ENCODE assay signal across 33 cellular contexts in the genomic region with DNA sequence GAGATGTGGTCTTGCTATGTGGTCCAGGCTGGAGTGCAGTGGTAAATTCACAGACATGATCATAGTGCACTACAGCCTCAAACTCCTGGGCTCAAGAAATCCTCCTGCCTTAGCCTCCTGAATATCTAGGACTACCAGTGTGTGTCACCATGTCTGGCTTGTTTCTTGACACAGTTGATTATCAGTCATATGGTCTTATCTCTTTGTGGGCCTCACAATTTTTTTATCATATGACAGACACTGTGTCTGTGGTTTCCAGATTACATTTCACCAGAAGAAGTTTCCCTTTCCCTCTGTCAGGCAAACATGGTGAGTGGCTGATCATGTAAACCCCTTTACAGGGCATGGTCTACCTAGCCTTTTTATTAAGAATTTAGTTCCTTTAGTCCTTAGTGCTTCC.
"Had no signal": no experiment of that assay in that cellular context is flagged by ENCODE, and none has a peak within 500 bp of the region (broad histone marks: within the 10 kb centered on the region; RNA-seq: fewer than 3 reads in every experiment).

No MANE protein-coding gene starts in this region.

- ATAC-seq: activated naive CD4-positive, alpha-beta T cell treated with anti-CD3 and anti-CD28 coated beads, Interleukin-2, amount 50 U/mL, for 72 hours; activated naive CD8-positive, alpha-beta T cell treated with anti-CD3 and anti-CD28 coated beads, Interleukin-2, amount 50 U/mL, for 24 hours; activated T-cell treated with anti-CD3 and anti-CD28 coated beads, Interleukin-2, amount 50 U/mL, for 4 hours; activated T-cell treated with anti-CD3 and anti-CD28 coated beads, Interleukin-2, amount 50 U/mL, for 72 hours; activated T-helper 17 cell treated with anti-CD3 and anti-CD28 coated beads, Interleukin-2, amount 50 U/mL, for 72 hours; body of pancreas had no signal

- H3K4me3 ChIP-seq: adrenal gland, ascending aorta, body of pancreas, breast epithelium, cardiac muscle cell had no signal

- H3K27me3 ChIP-seq: adrenal gland, ascending aorta, body of pancreas, brain microvascular endothelial cell, breast epithelium, cardiac muscle cell had no signal

- H3K36me3 ChIP-seq: adrenal gland, ascending aorta, brain microvascular endothelial cell, breast epithelium had no signal

- H3K4me1 ChIP-seq: adrenal gland, ascending aorta, body of pancreas, breast epithelium had no signal

- DNase-seq: activated effector memory CD4-positive, alpha-beta T cell treated with anti-CD3 and anti-CD28 coated beads, Interleukin-2, amount 50 U/mL, for 16 hours; activated effector memory CD4-positive, alpha-beta T cell treated with Interleukin-2 at 50 U/mL for 16 hours; activated gamma-delta T cell; activated gamma-delta T cell treated with Interleukin-2 at 50 U/mL for 16 hours; activated naive CD4-positive, alpha-beta T cell; activated naive CD4-positive, alpha-beta T cell treated with anti-CD3 and anti-CD28 coated beads for 36 hours; activated naive CD4-positive, alpha-beta T cell treated with anti-CD3 and anti-CD28 coated beads, Interleukin-2, amount 10 ng/mL, durations not matched to agents 7 days and 5 days; activated naive CD4-positive, alpha-beta T cell treated with anti-CD3 and anti-CD28 coated beads, Interleukin-2, amount 50 U/mL, for 16 hours; activated naive CD4-positive, alpha-beta T cell treated with Interleukin-2 at 50 U/mL for 16 hours; activated naive CD8-positive, alpha-beta T cell treated with anti-CD3 and anti-CD28 coated beads for 36 hours; activated naive CD8-positive, alpha-beta T cell treated with anti-CD3 and anti-CD28 coated beads, Interleukin-2, amount 10 ng/mL, durations not matched to agents 7 days and 5 days; activated naive CD8-positive, alpha-beta T cell treated with anti-CD3 and anti-CD28 coated beads, Interleukin-2, amount 50 U/mL, for 24 hours; activated T-cell treated with anti-CD3 and anti-CD28 coated beads, Interleukin-2, amount 50 U/mL, for 24 hours; activated T-cell treated with anti-CD3 and anti-CD28 coated beads, Interleukin-2, amount 50 U/mL, for 4 hours; activated T-cell treated with anti-CD3 and anti-CD28 coated beads, Interleukin-2, amount 50 U/mL, for 48 hours; activated T-cell treated with anti-CD3 and anti-CD28 coated beads, Interleukin-2, amount 50 U/mL, for 72 hours; adrenal gland; amniotic stem cell; amygdala; anterior cingulate cortex; aorta; body of pancreas; brain microvascular endothelial cell; caudate nucleus; central memory CD4-positive, alpha-beta T cell; cerebellar nuclear complex had no signal

- H3K27ac ChIP-seq: adrenal gland, ascending aorta, body of pancreas, brain microvascular endothelial cell, breast epithelium, cardiac muscle cell had no signal

- H3K9me3 ChIP-seq: adrenal gland, body of pancreas had no signal

- FAIRE-seq: astrocyte, bronchial epithelial cell had no signal
